1 cellular context compared by ENCODE assay signal in the genomic region with DNA sequence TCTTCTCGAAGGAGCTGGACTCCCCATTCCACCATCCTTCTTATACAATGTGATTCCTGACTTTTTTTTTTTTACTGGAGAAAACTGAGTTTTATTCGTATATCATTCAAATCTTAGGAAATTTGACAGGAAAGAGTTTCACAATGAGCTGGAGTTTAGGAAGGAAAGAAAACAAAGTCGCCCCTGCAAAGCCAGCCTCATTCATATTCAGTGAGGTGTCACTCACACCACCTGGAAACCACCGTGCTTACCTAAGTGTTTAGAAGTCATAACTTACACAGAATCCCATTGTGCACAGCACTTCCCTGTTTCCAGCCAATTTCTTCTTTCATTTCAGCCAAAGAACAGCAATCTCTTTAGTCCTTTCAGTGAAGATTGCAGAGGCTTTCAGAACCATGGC.
TF ChIP-seq lines count a peak whose summit lies in the region.

No MANE protein-coding gene starts in this region.

TF ChIP-seq in GM12878, 131 proteins besides CTCF, POLR2A, EP300 and RAD21 (continued from another document):
- TF ChIP-seq, protein P1, sequence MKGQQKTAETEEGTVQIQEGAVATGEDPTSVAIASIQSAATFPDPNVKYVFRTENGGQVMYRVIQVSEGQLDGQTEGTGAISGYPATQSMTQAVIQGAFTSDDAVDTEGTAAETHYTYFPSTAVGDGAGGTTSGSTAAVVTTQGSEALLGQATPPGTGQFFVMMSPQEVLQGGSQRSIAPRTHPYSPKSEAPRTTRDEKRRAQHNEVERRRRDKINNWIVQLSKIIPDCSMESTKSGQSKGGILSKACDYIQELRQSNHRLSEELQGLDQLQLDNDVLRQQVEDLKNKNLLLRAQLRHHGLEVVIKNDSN (IDR thresholded peaks at IDR 0.05; ENCODE audit: borderline replicate concordance, extremely low read length, insufficient read depth, low read depth, low read length): no peak
- TF ChIP-seq, protein P2, sequence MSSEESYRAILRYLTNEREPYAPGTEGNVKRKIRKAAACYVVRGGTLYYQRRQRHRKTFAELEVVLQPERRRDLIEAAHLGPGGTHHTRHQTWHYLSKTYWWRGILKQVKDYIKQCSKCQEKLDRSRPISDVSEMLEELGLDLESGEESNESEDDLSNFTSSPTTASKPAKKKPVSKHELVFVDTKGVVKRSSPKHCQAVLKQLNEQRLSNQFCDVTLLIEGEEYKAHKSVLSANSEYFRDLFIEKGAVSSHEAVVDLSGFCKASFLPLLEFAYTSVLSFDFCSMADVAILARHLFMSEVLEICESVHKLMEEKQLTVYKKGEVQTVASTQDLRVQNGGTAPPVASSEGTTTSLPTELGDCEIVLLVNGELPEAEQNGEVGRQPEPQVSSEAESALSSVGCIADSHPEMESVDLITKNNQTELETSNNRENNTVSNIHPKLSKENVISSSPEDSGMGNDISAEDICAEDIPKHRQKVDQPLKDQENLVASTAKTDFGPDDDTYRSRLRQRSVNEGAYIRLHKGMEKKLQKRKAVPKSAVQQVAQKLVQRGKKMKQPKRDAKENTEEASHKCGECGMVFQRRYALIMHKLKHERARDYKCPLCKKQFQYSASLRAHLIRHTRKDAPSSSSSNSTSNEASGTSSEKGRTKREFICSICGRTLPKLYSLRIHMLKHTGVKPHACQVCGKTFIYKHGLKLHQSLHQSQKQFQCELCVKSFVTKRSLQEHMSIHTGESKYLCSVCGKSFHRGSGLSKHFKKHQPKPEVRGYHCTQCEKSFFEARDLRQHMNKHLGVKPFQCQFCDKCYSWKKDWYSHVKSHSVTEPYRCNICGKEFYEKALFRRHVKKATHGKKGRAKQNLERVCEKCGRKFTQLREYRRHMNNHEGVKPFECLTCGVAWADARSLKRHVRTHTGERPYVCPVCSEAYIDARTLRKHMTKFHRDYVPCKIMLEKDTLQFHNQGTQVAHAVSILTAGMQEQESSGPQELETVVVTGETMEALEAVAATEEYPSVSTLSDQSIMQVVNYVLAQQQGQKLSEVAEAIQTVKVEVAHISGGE (CRISPR knock-in tag; IDR thresholded peaks at IDR 0.05): no peak
- no peak for TF ChIP-seq TARDBP (IDR thresholded peaks at IDR 0.05; ENCODE audit: borderline replicate concordance)
- no peak for TF ChIP-seq CHD1 (IDR thresholded peaks at IDR 0.05; ENCODE audit: low read depth, low read length)
- TF ChIP-seq DPF2 (IDR thresholded peaks at IDR 0.05): peak; percentile 64
- TF ChIP-seq, protein P3, sequence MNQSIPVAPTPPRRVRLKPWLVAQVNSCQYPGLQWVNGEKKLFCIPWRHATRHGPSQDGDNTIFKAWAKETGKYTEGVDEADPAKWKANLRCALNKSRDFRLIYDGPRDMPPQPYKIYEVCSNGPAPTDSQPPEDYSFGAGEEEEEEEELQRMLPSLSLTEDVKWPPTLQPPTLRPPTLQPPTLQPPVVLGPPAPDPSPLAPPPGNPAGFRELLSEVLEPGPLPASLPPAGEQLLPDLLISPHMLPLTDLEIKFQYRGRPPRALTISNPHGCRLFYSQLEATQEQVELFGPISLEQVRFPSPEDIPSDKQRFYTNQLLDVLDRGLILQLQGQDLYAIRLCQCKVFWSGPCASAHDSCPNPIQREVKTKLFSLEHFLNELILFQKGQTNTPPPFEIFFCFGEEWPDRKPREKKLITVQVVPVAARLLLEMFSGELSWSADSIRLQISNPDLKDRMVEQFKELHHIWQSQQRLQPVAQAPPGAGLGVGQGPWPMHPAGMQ (IDR thresholded peaks at IDR 0.05; ENCODE audit: borderline replicate concordance): no peak
- TF ChIP-seq NBN (IDR thresholded peaks at IDR 0.05): no peak
- TF ChIP-seq STAT3 (IDR thresholded peaks at IDR 0.05; ENCODE audit: low read depth, low read length): no peak
- TF ChIP-seq ATF7 (IDR thresholded peaks at IDR 0.05; ENCODE audit: low read depth): peak; percentile 59
- peak; percentile 66; the same call in 1 of the 2 replicates for TF ChIP-seq NFIC (IDR thresholded peaks at IDR 0.05; ENCODE audit: low read depth, low read length)
- TF ChIP-seq, protein P4, sequence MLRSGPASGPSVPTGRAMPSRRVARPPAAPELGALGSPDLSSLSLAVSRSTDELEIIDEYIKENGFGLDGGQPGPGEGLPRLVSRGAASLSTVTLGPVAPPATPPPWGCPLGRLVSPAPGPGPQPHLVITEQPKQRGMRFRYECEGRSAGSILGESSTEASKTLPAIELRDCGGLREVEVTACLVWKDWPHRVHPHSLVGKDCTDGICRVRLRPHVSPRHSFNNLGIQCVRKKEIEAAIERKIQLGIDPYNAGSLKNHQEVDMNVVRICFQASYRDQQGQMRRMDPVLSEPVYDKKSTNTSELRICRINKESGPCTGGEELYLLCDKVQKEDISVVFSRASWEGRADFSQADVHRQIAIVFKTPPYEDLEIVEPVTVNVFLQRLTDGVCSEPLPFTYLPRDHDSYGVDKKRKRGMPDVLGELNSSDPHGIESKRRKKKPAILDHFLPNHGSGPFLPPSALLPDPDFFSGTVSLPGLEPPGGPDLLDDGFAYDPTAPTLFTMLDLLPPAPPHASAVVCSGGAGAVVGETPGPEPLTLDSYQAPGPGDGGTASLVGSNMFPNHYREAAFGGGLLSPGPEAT (IDR thresholded peaks at IDR 0.05; ENCODE audit: low read depth): peak; percentile 95
- TF ChIP-seq IKZF1 (conservative IDR thresholded peaks at IDR 0.05): peak; percentile 91
- no peak for TF ChIP-seq NFYA (IDR thresholded peaks at IDR 0.05; ENCODE audit: borderline replicate concordance, low read depth, low read length)
- TF ChIP-seq, protein P5, sequence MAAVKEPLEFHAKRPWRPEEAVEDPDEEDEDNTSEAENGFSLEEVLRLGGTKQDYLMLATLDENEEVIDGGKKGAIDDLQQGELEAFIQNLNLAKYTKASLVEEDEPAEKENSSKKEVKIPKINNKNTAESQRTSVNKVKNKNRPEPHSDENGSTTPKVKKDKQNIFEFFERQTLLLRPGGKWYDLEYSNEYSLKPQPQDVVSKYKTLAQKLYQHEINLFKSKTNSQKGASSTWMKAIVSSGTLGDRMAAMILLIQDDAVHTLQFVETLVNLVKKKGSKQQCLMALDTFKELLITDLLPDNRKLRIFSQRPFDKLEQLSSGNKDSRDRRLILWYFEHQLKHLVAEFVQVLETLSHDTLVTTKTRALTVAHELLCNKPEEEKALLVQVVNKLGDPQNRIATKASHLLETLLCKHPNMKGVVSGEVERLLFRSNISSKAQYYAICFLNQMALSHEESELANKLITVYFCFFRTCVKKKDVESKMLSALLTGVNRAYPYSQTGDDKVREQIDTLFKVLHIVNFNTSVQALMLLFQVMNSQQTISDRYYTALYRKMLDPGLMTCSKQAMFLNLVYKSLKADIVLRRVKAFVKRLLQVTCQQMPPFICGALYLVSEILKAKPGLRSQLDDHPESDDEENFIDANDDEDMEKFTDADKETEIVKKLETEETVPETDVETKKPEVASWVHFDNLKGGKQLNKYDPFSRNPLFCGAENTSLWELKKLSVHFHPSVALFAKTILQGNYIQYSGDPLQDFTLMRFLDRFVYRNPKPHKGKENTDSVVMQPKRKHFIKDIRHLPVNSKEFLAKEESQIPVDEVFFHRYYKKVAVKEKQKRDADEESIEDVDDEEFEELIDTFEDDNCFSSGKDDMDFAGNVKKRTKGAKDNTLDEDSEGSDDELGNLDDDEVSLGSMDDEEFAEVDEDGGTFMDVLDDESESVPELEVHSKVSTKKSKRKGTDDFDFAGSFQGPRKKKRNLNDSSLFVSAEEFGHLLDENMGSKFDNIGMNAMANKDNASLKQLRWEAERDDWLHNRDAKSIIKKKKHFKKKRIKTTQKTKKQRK (IDR thresholded peaks at IDR 0.05; ENCODE audit: low read depth, low read length): no peak
- TF ChIP-seq IKZF2 (IDR thresholded peaks at IDR 0.05): peak; percentile 83 to 93
- TF ChIP-seq, protein P6, sequence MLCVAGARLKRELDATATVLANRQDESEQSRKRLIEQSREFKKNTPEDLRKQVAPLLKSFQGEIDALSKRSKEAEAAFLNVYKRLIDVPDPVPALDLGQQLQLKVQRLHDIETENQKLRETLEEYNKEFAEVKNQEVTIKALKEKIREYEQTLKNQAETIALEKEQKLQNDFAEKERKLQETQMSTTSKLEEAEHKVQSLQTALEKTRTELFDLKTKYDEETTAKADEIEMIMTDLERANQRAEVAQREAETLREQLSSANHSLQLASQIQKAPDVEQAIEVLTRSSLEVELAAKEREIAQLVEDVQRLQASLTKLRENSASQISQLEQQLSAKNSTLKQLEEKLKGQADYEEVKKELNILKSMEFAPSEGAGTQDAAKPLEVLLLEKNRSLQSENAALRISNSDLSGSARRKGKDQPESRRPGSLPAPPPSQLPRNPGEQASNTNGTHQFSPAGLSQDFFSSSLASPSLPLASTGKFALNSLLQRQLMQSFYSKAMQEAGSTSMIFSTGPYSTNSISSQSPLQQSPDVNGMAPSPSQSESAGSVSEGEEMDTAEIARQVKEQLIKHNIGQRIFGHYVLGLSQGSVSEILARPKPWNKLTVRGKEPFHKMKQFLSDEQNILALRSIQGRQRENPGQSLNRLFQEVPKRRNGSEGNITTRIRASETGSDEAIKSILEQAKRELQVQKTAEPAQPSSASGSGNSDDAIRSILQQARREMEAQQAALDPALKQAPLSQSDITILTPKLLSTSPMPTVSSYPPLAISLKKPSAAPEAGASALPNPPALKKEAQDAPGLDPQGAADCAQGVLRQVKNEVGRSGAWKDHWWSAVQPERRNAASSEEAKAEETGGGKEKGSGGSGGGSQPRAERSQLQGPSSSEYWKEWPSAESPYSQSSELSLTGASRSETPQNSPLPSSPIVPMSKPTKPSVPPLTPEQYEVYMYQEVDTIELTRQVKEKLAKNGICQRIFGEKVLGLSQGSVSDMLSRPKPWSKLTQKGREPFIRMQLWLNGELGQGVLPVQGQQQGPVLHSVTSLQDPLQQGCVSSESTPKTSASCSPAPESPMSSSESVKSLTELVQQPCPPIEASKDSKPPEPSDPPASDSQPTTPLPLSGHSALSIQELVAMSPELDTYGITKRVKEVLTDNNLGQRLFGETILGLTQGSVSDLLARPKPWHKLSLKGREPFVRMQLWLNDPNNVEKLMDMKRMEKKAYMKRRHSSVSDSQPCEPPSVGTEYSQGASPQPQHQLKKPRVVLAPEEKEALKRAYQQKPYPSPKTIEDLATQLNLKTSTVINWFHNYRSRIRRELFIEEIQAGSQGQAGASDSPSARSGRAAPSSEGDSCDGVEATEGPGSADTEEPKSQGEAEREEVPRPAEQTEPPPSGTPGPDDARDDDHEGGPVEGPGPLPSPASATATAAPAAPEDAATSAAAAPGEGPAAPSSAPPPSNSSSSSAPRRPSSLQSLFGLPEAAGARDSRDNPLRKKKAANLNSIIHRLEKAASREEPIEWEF (IDR thresholded peaks at IDR 0.05; ENCODE audit: insufficient replicate concordance, low read depth, low read length): no peak
- no peak for TF ChIP-seq ZSCAN29 (IDR thresholded peaks at IDR 0.05)
